In the genomic region with DNA sequence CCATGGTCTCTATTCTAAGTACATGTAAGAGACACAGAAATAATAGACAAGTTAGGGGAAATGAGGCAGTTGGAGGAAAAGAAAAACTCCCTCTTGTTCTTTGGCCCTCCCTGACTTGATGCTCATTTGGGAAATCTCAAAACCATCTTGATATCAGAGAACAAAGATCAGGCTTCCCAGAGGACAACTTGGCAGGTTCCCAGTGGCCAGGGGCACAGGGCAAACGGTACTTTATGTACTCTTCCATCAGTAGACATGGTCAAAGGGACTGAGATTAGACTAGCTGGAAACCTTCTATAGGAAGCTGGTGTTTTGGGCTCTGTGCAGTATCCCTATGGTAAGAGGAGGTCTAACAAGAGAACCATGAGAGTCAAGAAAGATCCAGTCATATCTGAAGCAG, we compare ENCODE assay signal across 2 cellular contexts.
TF ChIP-seq lines count a peak whose summit lies in the region.

No MANE protein-coding gene starts in this region.

TF ChIP-seq in liver, 16 proteins besides CTCF, POLR2A, EP300 and RAD21 (continued from another document):
- TF ChIP-seq REST (IDR thresholded peaks at IDR 0.05) = no peak
- no peak for TF ChIP-seq NR2F2 (IDR thresholded peaks at IDR 0.05)
TF ChIP-seq in liver: peak in this region for 4.

TF ChIP-seq in HepG2, 621 proteins besides CTCF, POLR2A, EP300 and RAD21 (continued from another document):
- TF ChIP-seq KLF11 (CRISPR knock-in tag; IDR thresholded peaks at IDR 0.05) = no peak
- TF ChIP-seq AKNA (CRISPR knock-in tag; IDR thresholded peaks at IDR 0.05; ENCODE audit: borderline replicate concordance) = no peak
- no peak for TF ChIP-seq SNRNP70 (IDR thresholded peaks at IDR 0.05; ENCODE audit: low read depth, low read length)
- no peak for TF ChIP-seq PPARG (CRISPR knock-in tag; conservative IDR thresholded peaks at IDR 0.05)
- TF ChIP-seq, protein P1, sequence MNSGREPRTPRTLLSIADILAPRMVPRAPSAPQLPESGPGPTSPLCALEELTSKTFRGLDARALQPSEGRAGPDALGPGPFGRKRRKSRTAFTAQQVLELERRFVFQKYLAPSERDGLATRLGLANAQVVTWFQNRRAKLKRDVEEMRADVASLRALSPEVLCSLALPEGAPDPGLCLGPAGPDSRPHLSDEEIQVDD (CRISPR knock-in tag; IDR thresholded peaks at IDR 0.05; ENCODE audit: borderline replicate concordance) = no peak
- TF ChIP-seq BHLHE40 (IDR thresholded peaks at IDR 0.05; ENCODE audit: low read length) = no peak
- no peak for TF ChIP-seq HOXD1 (CRISPR knock-in tag; IDR thresholded peaks at IDR 0.05)
- TF ChIP-seq KMT2A (CRISPR knock-in tag; IDR thresholded peaks at IDR 0.05) = no peak
- no peak for TF ChIP-seq SP5 (CRISPR knock-in tag; IDR thresholded peaks at IDR 0.05; ENCODE audit: borderline replicate concordance, low read depth)
TF ChIP-seq in HepG2: peak in this region for 0.
